21 cellular contexts compared by ENCODE assay signal in genomic region chr20:57941572-57942381, GRCh38.
DNase-seq lines count a peak whose midpoint lies in the region; ATAC-seq, FAIRE-seq and TF ChIP-seq lines count a peak whose summit lies in the region.
"Had no signal": no experiment of that assay in that cellular context is flagged by ENCODE, and none has a peak within 500 bp of the region (broad histone marks: within the 10 kb centered on the region; RNA-seq: fewer than 3 reads in every experiment).

No MANE protein-coding gene starts in this region.

- H3K27me3 ChIP-seq in breast epithelium, result peaks cover 0 to 2% of the 10 kb centered on the region in 2 donors
- no peaks in the 10 kb centered on the region for H3K27me3 ChIP-seq in RWPE2 (ENCODE audit: insufficient read depth, poor library complexity, severe bottlenecking)
- H3K27me3 ChIP-seq in HepG2 (ENCODE audit: control insufficient read depth in 1 of 2, insufficient read depth in 2 of 2, low read length in 2 of 2), result peaks cover 1 to 39% of the 10 kb centered on the region in 2 experiments; a peak in 3 of 5 replicates
- no peaks in the 10 kb centered on the region for H3K27me3 ChIP-seq in tibial nerve

- WGBS in HepG2 (ENCODE audit: low lambda C conversion rate), result 9% methylated on average over 16 of the region's 17 CpGs
- 78 to 87% methylated on average over 17 of the region's 17 CpGs for WGBS in tibial nerve, 2 donors

- H3K4me1 Mint-ChIP-seq in MCF 10A (ENCODE audit: insufficient read depth, unreplicated experiment) (no peaks in the 10 kb centered on the region), HFFc6 (ENCODE audit: low read depth) (peaks cover 14% of the 10 kb centered on the region)

- in situ Hi-C loops in HepG2 (cut with HindIII; ENCODE audit: extremely low pct_ligation_motif_present, low pct_unique_long_range_greater_than_20kb), result no loop called here

- no peaks in the 10 kb centered on the region for H3K36me3 ChIP-seq in breast epithelium
- no peaks in the 10 kb centered on the region for H3K36me3 ChIP-seq in RWPE2 (ENCODE audit: low read depth)
- H3K36me3 ChIP-seq in HepG2 (replicated peaks in 1 of 2; ENCODE audit: control insufficient read depth in 1 of 2, insufficient read depth in 2 of 2, low read length in 2 of 2), result no peaks in the 10 kb centered on the region
- no peaks in the 10 kb centered on the region for H3K36me3 ChIP-seq in tibial nerve
- H3K36me3 ChIP-seq: left ventricle myocardium inferior had no signal

- CTCF ChIA-PET in MCF 10A (lab: Yijun Ruan, JAX) (interaction anchor here (0.6 kb wide), 1 partner anchor 104 kb away, joined by 4 read pairs; no protein-coding TSS in a partner anchor), HepG2 (lab: Yijun Ruan, JAX; ENCODE audit: low intra/inter-chr PET ratio, low total read pairs) (no interaction called here)

- intact Hi-C loops in MCF 10A (cut with micrococcal nuclease), result no loop called here
- intact Hi-C loops in breast epithelium (cut with DNase I; ENCODE audit: low total_unique reads), result no loop called here
- intact Hi-C loops in HepG2 (cut with micrococcal nuclease; ENCODE audit: unreplicated experiment), result no loop called here

- BruUV-seq in MCF 10A (replicated peaks; lab: Mats Ljungman, UMichigan) (no TSS peak), HepG2 (replicated peaks; lab: Mats Ljungman, UMichigan) (no TSS peak)

- no peaks in the 10 kb centered on the region for H3K9me3 ChIP-seq in breast epithelium
- no peaks in the 10 kb centered on the region for H3K9me3 ChIP-seq in RWPE2 (ENCODE audit: severe bottlenecking)
- no peaks in the 10 kb centered on the region for H3K9me3 ChIP-seq in HepG2 (ENCODE audit: low read length)
- H3K9me3 ChIP-seq in tibial nerve, result no peaks in the 10 kb centered on the region
- H3K9me3 ChIP-seq: left ventricle myocardium inferior had no signal

- no peaks in the 10 kb centered on the region for H3K4me1 ChIP-seq in breast epithelium
- H3K4me1 ChIP-seq in RWPE2 (ENCODE audit: insufficient read depth, poor library complexity, severe bottlenecking), result no peaks in the 10 kb centered on the region
- H3K4me1 ChIP-seq in HepG2 (ENCODE audit: insufficient read depth, low read length), result 0 out of 2 replicates have a peak, but pooled peaks cover 4% of the 10 kb centered on the region
- H3K4me1 ChIP-seq in tibial nerve, result peaks cover 0 to 3% (median 0%) of the 10 kb centered on the region in 4 donors

- H3K4me3 Mint-ChIP-seq in MCF 10A (ENCODE audit: unreplicated experiment) (no peak overlapping the region), HFFc6 (no peak overlapping the region)
- H3K4me3 Mint-ChIP-seq: brain, natural killer cell had no signal

- H3K36me3 Mint-ChIP-seq in MCF 10A (ENCODE audit: insufficient read depth, unreplicated experiment) (no peaks in the 10 kb centered on the region), HFFc6 (ENCODE audit: low read depth) (no peaks in the 10 kb centered on the region)
- H3K36me3 Mint-ChIP-seq: brain, natural killer cell had no signal

- DNase-seq in MCF 10A (ENCODE audit: unreplicated experiment), result peak; percentile 19
- no peak for DNase-seq in breast epithelium (ENCODE audit: low spot score in 2 of 2)
- DNase-seq in RWPE2 (ENCODE audit: low spot score), result no peak
- no peak for DNase-seq in HepG2 (ENCODE audit: low spot score)
- no peak for DNase-seq in HFFc6
- no peak for DNase-seq in GM03348 (ENCODE audit: low spot score)
- DNase-seq in tibial nerve (ENCODE audit: low spot score in 2 of 2), result no peak
- DNase-seq: ACHN; activated CD4-positive, CD25-positive, alpha-beta regulatory T cell treated with anti-CD3 and anti-CD28 coated beads, Interleukin-2, amount 50 U/mL, for 72 hours; activated CD8-positive, alpha-beta memory T cell treated with anti-CD3 and anti-CD28 coated beads, Interleukin-2, amount 50 U/mL, for 4 hours; activated naive CD4-positive, alpha-beta T cell treated with Interleukin-2 at 50 U/mL for 16 hours; hypothalamus; left ventricle myocardium inferior; MV-4-11; natural killer cell; NCI-H510A; right cardiac atrium; stimulated activated CD4-positive, alpha-beta T cell treated with anti-CD3 and anti-CD28 coated beads, Interleukin-2, amount 100 ng/mL, for 48 hours; T-helper 1 cell had no signal

- H3K4me3 ChIP-seq in breast epithelium (no peak overlapping the region), RWPE2 (ENCODE audit: severe bottlenecking) (no peak overlapping the region), HepG2 (replicated peaks in 1 of 3; ENCODE audit: insufficient read depth in 1 of 3, low read depth in 2 of 3, low read length in 3 of 3) (no peak overlapping the region), tibial nerve (no peak overlapping the region)
- H3K4me3 ChIP-seq: left ventricle myocardium inferior had no signal

- TF ChIP-seq POLR2A in breast epithelium (IDR thresholded peaks at IDR 0.05) (no peak), HepG2 (IDR thresholded peaks at IDR 0.05; ENCODE audit: insufficient read depth in 1 of 2, low read depth in 2 of 2, low read length in 2 of 2) (no peak), tibial nerve (IDR thresholded peaks at IDR 0.05) (no peak)

- no peak overlapping the region for H3K9ac ChIP-seq in HepG2 (ENCODE audit: insufficient read depth, low read depth, low read length)

- POLR2A ChIA-PET in MCF 10A (lab: Yijun Ruan, JAX) (interaction anchor here (0.6 kb wide), 1 partner anchor 249 kb away, joined by 4 read pairs; no protein-coding TSS in a partner anchor), HepG2 (lab: Yijun Ruan, JAX) (no interaction called here)

- no peak for FAIRE-seq in HepG2 (lab: Jason Lieb, UNC)

- H3K27me3 Mint-ChIP-seq in MCF 10A (ENCODE audit: insufficient read depth, unreplicated experiment), result peaks cover 30% of the 10 kb centered on the region
- H3K27me3 Mint-ChIP-seq in HFFc6 (ENCODE audit: insufficient read depth), result peaks cover 26% of the 10 kb centered on the region

- H3K9me3 Mint-ChIP-seq in MCF 10A (ENCODE audit: unreplicated experiment) (no peaks in the 10 kb centered on the region), HFFc6 (no peaks in the 10 kb centered on the region; the same call in 1 of the 2 replicates)
- H3K9me3 Mint-ChIP-seq: natural killer cell had no signal

- TF ChIP-seq CTCF in MCF 10A (IDR thresholded peaks at IDR 0.05; ENCODE audit: unreplicated experiment) (no peak), breast epithelium (IDR thresholded peaks at IDR 0.05) (no peak), RWPE2 (IDR thresholded peaks at IDR 0.05; ENCODE audit: poor library complexity, severe bottlenecking) (no peak), HepG2 (CRISPR knock-in tag; IDR thresholded peaks at IDR 0.05) (no peak), HFFc6 (IDR thresholded peaks at IDR 0.05) (no peak), tibial nerve (IDR thresholded peaks at IDR 0.05) (no peak)

- peak; percentile 55 for ATAC-seq in RWPE2 (ENCODE audit: low read depth)
- no peak for ATAC-seq in HepG2
- no peak for ATAC-seq in HG03108 (IDR thresholded peaks at IDR 0.05; ENCODE audit: unreplicated experiment)
- ATAC-seq: natural killer cell, right cardiac atrium had no signal

- H4K20me1 ChIP-seq in HepG2 (ENCODE audit: insufficient read depth, low read length), result no peaks in the 10 kb centered on the region

- TF ChIP-seq EP300 in HepG2 (IDR thresholded peaks at IDR 0.05; ENCODE audit: low read depth in 2 of 2, low read length in 2 of 2) (no peak), HepG2 (CRISPR knock-in tag; IDR thresholded peaks at IDR 0.05; ENCODE audit: borderline replicate concordance) (no peak), tibial nerve (IDR thresholded peaks at IDR 0.05) (no peak)

- no peak for TF ChIP-seq RAD21 in HepG2 (CRISPR knock-in tag; IDR thresholded peaks at IDR 0.05)

- H3K4me2 ChIP-seq in HepG2 (ENCODE audit: low read depth, low read length), result no peak overlapping the region

- H3K27ac ChIP-seq in breast epithelium (no peak overlapping the region), RWPE2 (ENCODE audit: poor library complexity, severe bottlenecking) (no peak overlapping the region), HepG2 (ENCODE audit: extremely low read length, insufficient read depth, low read length) (no peak overlapping the region), tibial nerve (no peak overlapping the region)
- H3K27ac ChIP-seq: left ventricle myocardium inferior had no signal

- no peak overlapping the region for H2AFZ ChIP-seq in HepG2 (ENCODE audit: low read length)

- H3K27ac Mint-ChIP-seq in MCF 10A (ENCODE audit: low read depth, unreplicated experiment) (no peak overlapping the region), HFFc6 (no peak overlapping the region)
- H3K27ac Mint-ChIP-seq: natural killer cell had no signal

- no peaks in the 10 kb centered on the region for H3K79me2 ChIP-seq in HepG2 (ENCODE audit: insufficient read depth, low read length)

TF ChIP-seq in HepG2, 621 proteins besides CTCF, POLR2A, EP300 and RAD21:
- TF ChIP-seq ZNF280D (CRISPR knock-in tag; IDR thresholded peaks at IDR 0.05) (no peak), MLLT10 (CRISPR knock-in tag; IDR thresholded peaks at IDR 0.05) (no peak), HMG20B (CRISPR knock-in tag; conservative IDR thresholded peaks at IDR 0.05) (no peak), CEBPB (IDR thresholded peaks at IDR 0.05; ENCODE audit: borderline replicate concordance, low read depth, low read length) (peak; percentile 77), TP53 (CRISPR knock-in tag; conservative IDR thresholded peaks at IDR 0.05) (no peak), ZNF891 (CRISPR knock-in tag; IDR thresholded peaks at IDR 0.05) (no peak), HNRNPK (IDR thresholded peaks at IDR 0.05; ENCODE audit: low read depth, low read length, poor library complexity, severe bottlenecking) (no peak)
